8 cellular contexts compared by ENCODE assay signal in genomic region chr19:10876459-10877240, GRCh38. TPM values are rescaled to one million over a fixed set of nuclear protein-coding genes. Genes with fewer than 3 reads are reported as not detected.
DNase-seq lines count a peak whose midpoint lies in the region; ATAC-seq and TF ChIP-seq lines count a peak whose summit lies in the region.

No MANE protein-coding gene starts in this region.

- TF ChIP-seq CTCF in neural crest cell (conservative IDR thresholded peaks at IDR 0.05) = no peak

- H3K4me2 ChIP-seq in GM23248 (ENCODE audit: unreplicated experiment) = no peak overlapping the region

- in situ Hi-C loops in GM23248 (cut with MboI) = no loop called here

- H3K9me3 Mint-ChIP-seq in neural crest cell = no peaks in the 10 kb centered on the region

- peaks cover 6% of the 10 kb centered on the region; the same call in 1 of the 2 replicates for H3K4me1 ChIP-seq in GM23248 (ENCODE audit: insufficient read depth)

- H3K27ac Mint-ChIP-seq in neural crest cell (ENCODE audit: unreplicated experiment) = no peak overlapping the region

- no peaks in the 10 kb centered on the region for H3K27me3 Mint-ChIP-seq in neural crest cell (ENCODE audit: low read depth)

- peaks cover 100% of the 10 kb centered on the region for H3K79me2 ChIP-seq in GM23248 (ENCODE audit: insufficient read depth)

- no peaks in the 10 kb centered on the region; the same call in 1 of the 2 replicates for H4K20me1 ChIP-seq in GM23248 (ENCODE audit: insufficient read depth)

- ATAC-seq in GM18502 (IDR thresholded peaks at IDR 0.05; ENCODE audit: poor library complexity, unreplicated experiment) = peak; percentile 64
- no peak for ATAC-seq in HG03521 (IDR thresholded peaks at IDR 0.05; ENCODE audit: unreplicated experiment)

- H3K9ac ChIP-seq in GM23248 (no peak overlapping the region), SK-N-MC (ENCODE audit: insufficient read length) (no peak overlapping the region)

- no peak overlapping the region for H2AFZ ChIP-seq in GM23248

- H3K9me3 ChIP-seq in GM23248 (ENCODE audit: low read depth) = no peaks in the 10 kb centered on the region
- H3K9me3 ChIP-seq in SK-N-MC (ENCODE audit: low read depth, low read length) = no peaks in the 10 kb centered on the region

- H3K9me2 ChIP-seq in GM23248 (ENCODE audit: insufficient read depth) = no peaks in the 10 kb centered on the region

- H3K36me3 ChIP-seq in GM23248 (ENCODE audit: low read depth) (no peaks in the 10 kb centered on the region), SK-N-MC (ENCODE audit: insufficient read depth, low read length) (no peaks in the 10 kb centered on the region)

- H3F3A ChIP-seq in GM23248 (ENCODE audit: insufficient read depth) = peaks cover 10% of the 10 kb centered on the region

- peak; percentile 31 for DNase-seq in GM23248
- DNase-seq in SK-N-MC (ENCODE audit: low read depth, low spot score) = no peak
- no peak for DNase-seq in neural crest cell (ENCODE audit: low read depth, low spot score)
- no peak for DNase-seq in DMS 273 treated with DMSO at 0.1 percent for 48 hours (lab: John Stamatoyannopoulos, UW)
- no peak for DNase-seq in dermis blood vessel endothelial cell
- DNase-seq in dedifferentiated amniotic fluid mesenchymal stem cell (ENCODE audit: extremely low spot score) = no peak

- H3K4me3 Mint-ChIP-seq in neural crest cell = peak overlapping the region; percentile 74

- peaks cover 51% of the 10 kb centered on the region for H3K4me1 Mint-ChIP-seq in neural crest cell

- H3K27me3 ChIP-seq in GM23248 (replicated peaks; ENCODE audit: insufficient read depth) = no peaks in the 10 kb centered on the region

- H3K27ac ChIP-seq in GM23248 (no peak overlapping the region), SK-N-MC (0 out of 2 replicates have a peak overlapping the region, but pooled peaks have one; percentile 22)

- peaks cover 4% of the 10 kb centered on the region for H3K36me3 Mint-ChIP-seq in neural crest cell (ENCODE audit: low read depth)

- H3K4me3 ChIP-seq in GM23248 (no peak overlapping the region), SK-N-MC (no peak overlapping the region)

- 40 to 52% methylated on average over 10 of the region's 10 CpGs for WGBS in GM23248 (ENCODE audit: low coverage in 1 of 2, low lambda C conversion rate in 2 of 2, missing lambda C conversion rate in 2 of 2), 2 experiments

RNA-seq across cellular contexts. Expression of gene CARM1, which starts 5.3 kb away (rescaled TPM):
- total RNA-seq in GM23248 (2014; rRNA removed; shearing (Covaris generic)) = 41.9 and 42.4 TPM in 2 replicates
- polyA plus RNA-seq in GM23248 (2016; fragmentation: Nextera tagmentation; extraction: Ambion mirVana) = 5.3 TPM in 2 replicates
- total RNA-seq in neural crest cell (99.6 and 106 TPM in 2 replicates), dermis blood vessel endothelial cell (19.2 and 46.4 TPM in 2 replicates)

RNA-seq across cellular contexts. Expression of gene C19orf38, which starts 28.4 kb away (rescaled TPM):
- 0.22 TPM in 1 of 2 replicates, not detected in the other for total RNA-seq in GM23248 (2014; rRNA removed; shearing (Covaris generic))
- 0.20 and 0.42 TPM in 2 replicates for polyA plus RNA-seq in GM23248 (2016; fragmentation: Nextera tagmentation; extraction: Ambion mirVana)
- total RNA-seq in neural crest cell = not detected in 2 replicates
- total RNA-seq in dermis blood vessel endothelial cell = not detected in 2 replicates

RNA-seq across cellular contexts. Expression of gene TMED1, which starts 40.6 kb away (rescaled TPM):
- total RNA-seq in GM23248 (2014; rRNA removed; shearing (Covaris generic)) = 58.7 and 66.4 TPM in 2 replicates
- polyA plus RNA-seq in GM23248 (2016; fragmentation: Nextera tagmentation; extraction: Ambion mirVana) = 66.7 and 68.2 TPM in 2 replicates
- 27.9 and 30.9 TPM in 2 replicates for total RNA-seq in neural crest cell
- total RNA-seq in dermis blood vessel endothelial cell = 43.1 and 60.6 TPM in 2 replicates

RNA-seq across cellular contexts. Expression of gene YIPF2, which starts 51.8 kb away (rescaled TPM):
- 114 and 140 TPM in 2 replicates for total RNA-seq in GM23248 (2014; rRNA removed; shearing (Covaris generic))
- 57.3 and 61.5 TPM in 2 replicates for polyA plus RNA-seq in GM23248 (2016; fragmentation: Nextera tagmentation; extraction: Ambion mirVana)
- 19.8 and 22.0 TPM in 2 replicates for total RNA-seq in neural crest cell
- 67.1 and 106 TPM in 2 replicates for total RNA-seq in dermis blood vessel endothelial cell

RNA-seq across cellular contexts. Expression of gene TIMM29, which starts 52.0 kb away (rescaled TPM):
- total RNA-seq in GM23248 (2014; rRNA removed; shearing (Covaris generic)) = 37.6 and 57.5 TPM in 2 replicates
- polyA plus RNA-seq in GM23248 (2016; fragmentation: Nextera tagmentation; extraction: Ambion mirVana) = 20.3 and 20.8 TPM in 2 replicates
- total RNA-seq in neural crest cell (28.0 and 30.1 TPM in 2 replicates), dermis blood vessel endothelial cell (38.5 and 39.0 TPM in 2 replicates)
